ENCODE assay signal across 27 cellular contexts in the genomic region with DNA sequence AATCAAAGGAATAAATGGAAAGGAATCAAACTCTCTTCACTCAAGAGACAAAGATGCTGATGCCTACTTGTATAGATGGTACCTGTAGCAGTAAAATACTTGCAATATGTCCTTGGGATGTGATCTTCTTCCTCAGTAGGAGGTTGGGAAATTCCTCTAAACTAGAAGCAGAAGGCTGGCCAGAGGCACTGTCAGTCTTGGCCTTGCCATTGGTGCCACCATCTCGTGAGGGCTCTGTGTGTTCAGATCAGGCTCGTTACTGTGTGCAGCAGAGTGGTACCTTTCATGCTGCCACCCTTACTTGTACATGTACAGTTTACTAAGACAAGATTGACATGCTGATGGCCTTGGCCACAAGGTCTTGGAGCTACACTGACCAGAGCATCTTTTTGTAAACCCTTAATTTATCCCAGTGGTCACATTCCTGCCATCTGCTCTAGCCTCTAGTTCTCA.
"Had no signal": no experiment of that assay in that cellular context is flagged by ENCODE, and none has a peak within 500 bp of the region (broad histone marks: within the 10 kb centered on the region; RNA-seq: fewer than 3 reads in every experiment).

No MANE protein-coding gene starts in this region.

- FAIRE-seq: endometrium, islet of Langerhans, keratinocyte had no signal

- H3K9me3 Mint-ChIP-seq: dendritic cell treated with granulocyte-macrophage colony-stimulating factor and Interleukin-4, amounts not matched to agents 40 ng/mL and 50 ng/mL, for 4 days; effector memory CD8-positive, alpha-beta T cell; endodermal cell; mesothelial cell of epicardium had no signal

- H3K4me1 ChIP-seq: colonic mucosa, gastrocnemius medialis, heart right ventricle, left lung, lower lobe of right lung had no signal

- DNase-seq: colonic mucosa; cortex of kidney; effector CD8-positive, alpha-beta T cell; effector memory CD8-positive, alpha-beta T cell; endodermal cell; erythroblast; esophagus squamous epithelium; foreskin fibroblast; foreskin melanocyte; gastrocnemius medialis; glutamatergic neuron; head of caudate nucleus; heart right ventricle; hippocampal formation; left cardiac atrium; left lung; left ventricle myocardium superior; lower lobe of right lung; mucosa of descending colon; naive B cell had no signal

- H3K4me3 Mint-ChIP-seq: dendritic cell treated with granulocyte-macrophage colony-stimulating factor and Interleukin-4, amounts not matched to agents 40 ng/mL and 50 ng/mL, for 4 days; effector memory CD8-positive, alpha-beta T cell; endodermal cell; mesothelial cell of epicardium; naive B cell had no signal

- H3K4me3 ChIP-seq: colonic mucosa, esophagus squamous epithelium, gastrocnemius medialis, heart right ventricle, left lung, lower lobe of right lung, mucosa of descending colon had no signal

- H3K4me1 Mint-ChIP-seq: naive B cell had no signal

- H3K36me3 Mint-ChIP-seq: mesothelial cell of epicardium, naive B cell had no signal

- H3K27ac ChIP-seq: colonic mucosa, epithelial cell of prostate, esophagus squamous epithelium, gastrocnemius medialis, heart right ventricle, left lung, lower lobe of right lung had no signal

- H3K27me3 Mint-ChIP-seq: dendritic cell treated with granulocyte-macrophage colony-stimulating factor and Interleukin-4, amounts not matched to agents 40 ng/mL and 50 ng/mL, for 4 days; effector memory CD8-positive, alpha-beta T cell; naive B cell had no signal

- H3K36me3 ChIP-seq: colonic mucosa, esophagus squamous epithelium, gastrocnemius medialis, heart right ventricle, left lung, lower lobe of right lung had no signal

- H3K9me3 ChIP-seq: colonic mucosa, esophagus squamous epithelium, gastrocnemius medialis, heart right ventricle, left lung, lower lobe of right lung, mucosa of descending colon had no signal

- ATAC-seq: effector memory CD8-positive, alpha-beta T cell; esophagus mucosa; gastrocnemius medialis; heart right ventricle; left cardiac atrium; left lung; left ventricle myocardium superior; lower lobe of right lung; mucosa of descending colon had no signal

- H3K27ac Mint-ChIP-seq: dendritic cell treated with granulocyte-macrophage colony-stimulating factor and Interleukin-4, amounts not matched to agents 40 ng/mL and 50 ng/mL, for 4 days; effector memory CD8-positive, alpha-beta T cell; endodermal cell; mesothelial cell of epicardium; naive B cell had no signal

- H3K27me3 ChIP-seq: colonic mucosa, gastrocnemius medialis, left lung had no signal
